11 cellular contexts compared by ENCODE assay signal in the genomic region with DNA sequence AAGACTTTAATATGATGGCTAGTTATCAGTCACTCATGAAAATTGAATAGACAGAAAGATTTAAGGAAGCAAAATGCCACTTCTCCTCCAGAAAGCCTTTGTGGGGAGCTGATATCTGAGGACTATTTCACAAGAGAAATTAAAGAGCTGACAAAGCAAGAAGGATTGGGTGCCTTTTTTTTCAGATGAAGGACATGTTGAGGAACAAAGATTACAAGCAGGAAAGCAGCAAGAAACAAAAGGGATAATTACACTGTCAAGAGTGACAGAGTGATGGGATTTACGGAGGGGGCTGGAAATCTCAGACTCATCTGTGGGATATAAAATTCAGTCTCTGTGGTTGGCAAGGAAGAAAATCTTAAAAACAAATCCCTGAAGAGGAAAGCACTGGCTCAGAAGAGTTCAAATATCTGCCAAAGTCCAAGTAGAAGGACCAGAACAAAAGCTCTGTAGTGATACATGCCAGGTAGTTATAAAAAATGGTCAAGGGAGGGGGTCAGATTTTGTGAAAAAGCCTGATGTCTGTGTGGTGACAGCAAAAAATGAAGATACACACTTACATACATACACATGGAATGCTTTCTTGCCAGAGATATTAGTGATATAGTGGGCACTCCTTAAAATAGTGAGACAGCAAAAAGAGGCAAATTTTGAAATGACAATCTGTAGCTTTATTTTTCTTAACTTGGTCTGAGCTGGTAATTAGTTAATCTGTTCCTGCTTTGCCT.
A peak's percentile ranks its signal among the peaks of the same experiment; 100 is the strongest.
DNase-seq lines count a peak whose midpoint lies in the region; TF ChIP-seq lines count a peak whose summit lies in the region.
"Had no signal": no experiment of that assay in that cellular context is flagged by ENCODE, and none has a peak within 500 bp of the region (broad histone marks: within the 10 kb centered on the region; RNA-seq: fewer than 3 reads in every experiment).

No MANE protein-coding gene starts in this region.

- H3K9me3 Mint-ChIP-seq in MCF 10A (ENCODE audit: unreplicated experiment) (peaks cover 8% of the 10 kb centered on the region), chondrocyte (ENCODE audit: low read depth) (no peaks in the 10 kb centered on the region)

- no peaks in the 10 kb centered on the region for H3K9me3 ChIP-seq in mammary epithelial cell (replicated peaks; ENCODE audit: insufficient read depth, low read length)
- H3K9me3 ChIP-seq in mesodermal cell (ENCODE audit: control insufficient read depth, low read length) = no peaks in the 10 kb centered on the region
- H3K9me3 ChIP-seq in vagina = no peaks in the 10 kb centered on the region

- H3K9ac ChIP-seq in mammary epithelial cell (ENCODE audit: insufficient read depth, low read length) = no peak overlapping the region

- no peak for TF ChIP-seq CTCF in MCF 10A (IDR thresholded peaks at IDR 0.05; ENCODE audit: unreplicated experiment)
- TF ChIP-seq CTCF in mammary epithelial cell (conservative IDR thresholded peaks at IDR 0.05 in 1 of 2, IDR thresholded peaks at IDR 0.05 in 1 of 2; ENCODE audit: extremely low read depth in 1 of 2, insufficient read depth in 1 of 2, low read depth in 1 of 2, low read length in 2 of 2) = no peak
- TF ChIP-seq CTCF in chondrocyte (IDR thresholded peaks at IDR 0.05) = no peak
- TF ChIP-seq CTCF in vagina (IDR thresholded peaks at IDR 0.05) = no peak

- no peaks in the 10 kb centered on the region for H3K27me3 ChIP-seq in mammary epithelial cell (ENCODE audit: insufficient read depth, low read length)
- no peaks in the 10 kb centered on the region for H3K27me3 ChIP-seq in vagina

- DNase-seq in MCF 10A (ENCODE audit: unreplicated experiment) (no peak), mammary epithelial cell (no peak), chondrocyte (ENCODE audit: low spot score) (no peak), vagina (ENCODE audit: extremely low spot score in 2 of 2) (no peak), G401 (ENCODE audit: low spot score) (no peak), NCI-H524 (lab: John Stamatoyannopoulos, UW) (no peak), AG20443 (ENCODE audit: low spot score) (no peak)
- DNase-seq: activated naive CD4-positive, alpha-beta T cell treated with anti-CD3 and anti-CD28 coated beads, Interleukin-2, amount 50 U/mL, for 16 hours; small intestine; stimulated activated CD8-positive, alpha-beta memory T cell treated with anti-CD3 and anti-CD28 coated beads, Interleukin-4, amount 100 ng/mL, for 48 hours had no signal

- H3K27ac Mint-ChIP-seq in MCF 10A (ENCODE audit: low read depth, unreplicated experiment) (peak overlapping the region; percentile 90), chondrocyte (ENCODE audit: unreplicated experiment) (peak overlapping the region; percentile 91)

- dilution Hi-C loops in mammary epithelial cell (cut with HindIII; ENCODE audit: low sequenced_read_pairs) = no loop called here

- H3K36me3 Mint-ChIP-seq in MCF 10A (ENCODE audit: insufficient read depth, unreplicated experiment) (no peaks in the 10 kb centered on the region), chondrocyte (ENCODE audit: low read depth) (peaks cover 2% of the 10 kb centered on the region)

- no peaks in the 10 kb centered on the region for H4K20me1 ChIP-seq in mammary epithelial cell (ENCODE audit: insufficient read depth, low read length)

- no peak overlapping the region for H3K4me2 ChIP-seq in mammary epithelial cell (ENCODE audit: insufficient read depth, low read depth, low read length)

- H3K4me1 Mint-ChIP-seq in MCF 10A (ENCODE audit: insufficient read depth, unreplicated experiment) = peaks cover 31% of the 10 kb centered on the region
- peaks cover 79% of the 10 kb centered on the region for H3K4me1 Mint-ChIP-seq in chondrocyte (ENCODE audit: low read depth)

- peaks cover 24% of the 10 kb centered on the region for H3K79me2 ChIP-seq in mammary epithelial cell (ENCODE audit: insufficient read depth, low read length)

- no peak overlapping the region for H3K27ac ChIP-seq in mammary epithelial cell (ENCODE audit: insufficient read depth, low read depth, low read length)
- H3K27ac ChIP-seq in mesodermal cell (ENCODE audit: low read depth, low read length, severe bottlenecking) = peak overlapping the region; percentile 60
- peak overlapping the region; percentile 47 for H3K27ac ChIP-seq in vagina

- H3K36me3 ChIP-seq in mammary epithelial cell (ENCODE audit: insufficient read depth, low read length) = no peaks in the 10 kb centered on the region
- no peaks in the 10 kb centered on the region for H3K36me3 ChIP-seq in mesodermal cell (ENCODE audit: control insufficient read depth, insufficient read depth, low read length)
- H3K36me3 ChIP-seq in vagina = no peaks in the 10 kb centered on the region

- BruUV-seq in MCF 10A (replicated peaks; lab: Mats Ljungman, UMichigan) = no TSS peak
- BruUV-seq in mammary epithelial cell (replicated peaks; lab: Mats Ljungman, UMichigan) = no TSS peak

- TF ChIP-seq POLR2A in vagina (IDR thresholded peaks at IDR 0.05) = no peak

- in situ Hi-C loops in mammary epithelial cell (cut with MboI; ENCODE audit: low sequenced_read_pairs in 2 of 2) (no loop called here), G401 (cut with HindIII; ENCODE audit: low sequenced_read_pairs) (no loop called here)

- no peaks in the 10 kb centered on the region for H3K27me3 Mint-ChIP-seq in MCF 10A (ENCODE audit: insufficient read depth, unreplicated experiment)
- H3K27me3 Mint-ChIP-seq in chondrocyte (ENCODE audit: low read depth) = no peaks in the 10 kb centered on the region

- peaks cover 7% of the 10 kb centered on the region for H3K4me1 ChIP-seq in mammary epithelial cell (ENCODE audit: insufficient read depth, low read length)
- H3K4me1 ChIP-seq in mesodermal cell (ENCODE audit: control insufficient read depth, insufficient read depth, low read length, poor library complexity, severe bottlenecking) = peaks cover 8% of the 10 kb centered on the region
- H3K4me1 ChIP-seq in vagina = peaks cover 35% of the 10 kb centered on the region

- H3K4me3 Mint-ChIP-seq in MCF 10A (ENCODE audit: unreplicated experiment) = peak overlapping the region; percentile 6
- H3K4me3 Mint-ChIP-seq in chondrocyte (ENCODE audit: unreplicated experiment) = no peak overlapping the region

- WGBS in mammary epithelial cell (ENCODE audit: low coverage, missing lambda C conversion rate) = 100% methylated on average over 1 of the region's 1 CpG
- 50 to 100% methylated on average over 1 of the region's 1 CpG for WGBS in mesodermal cell (ENCODE audit: insufficient coverage in 2 of 2), 2 experiments

- CTCF ChIA-PET in MCF 10A (lab: Yijun Ruan, JAX) = interaction anchor here (0.6 to 1.9 kb wide), 4 partner anchors 18 to 192 kb away, joined by 3 to 4 read pairs (median 4); no protein-coding TSS in a partner anchor
- CTCF ChIA-PET in mammary epithelial cell (lab: Charles Lee; ENCODE audit: low non-redundant PET) = no interaction called here

- H2AFZ ChIP-seq in mammary epithelial cell (ENCODE audit: low read depth, low read length) = no peak overlapping the region

- intact Hi-C loops in MCF 10A (cut with micrococcal nuclease) (no loop called here), mammary epithelial cell (cut with micrococcal nuclease) (no loop called here), vagina (cut with DNase I) (no loop called here)

- POLR2A ChIA-PET in MCF 10A (lab: Yijun Ruan, JAX) = interaction anchor here (0.6 to 2.0 kb wide), 11 partner anchors 9 to 798 kb away, joined by 3 to 7 read pairs (median 4); a partner anchor contains a TSS

- H3K4me3 ChIP-seq in mammary epithelial cell (replicated peaks in 1 of 3; ENCODE audit: insufficient read depth in 1 of 3, low read depth in 2 of 3, low read length in 3 of 3) (no peak overlapping the region), mesodermal cell (ENCODE audit: extremely low read depth, insufficient read depth, low read length, poor library complexity, severe bottlenecking) (no peak overlapping the region), vagina (no peak overlapping the region)
